10 cellular contexts compared by ENCODE assay signal in the genomic region with DNA sequence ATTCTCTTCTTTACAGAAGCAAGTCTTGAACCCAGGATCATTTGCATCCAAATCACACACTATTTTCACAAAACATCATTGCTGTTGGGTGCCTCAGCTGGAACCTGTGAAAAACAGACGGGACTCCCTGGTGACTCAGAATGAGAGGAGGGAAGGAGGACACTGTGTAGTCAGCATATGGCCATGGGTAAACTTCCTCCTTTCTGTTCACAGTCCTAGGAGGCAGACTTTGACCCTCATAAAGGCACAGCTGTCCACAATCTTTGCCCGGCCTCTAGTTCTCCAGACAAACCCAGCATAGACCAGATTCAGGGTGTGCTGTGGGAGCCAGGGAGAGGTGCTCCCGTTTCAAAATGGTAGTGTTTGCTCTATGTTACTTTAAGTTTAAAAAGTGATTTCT.
DNase-seq lines count a peak whose midpoint lies in the region; ATAC-seq and TF ChIP-seq lines count a peak whose summit lies in the region.
"Had no signal": no experiment of that assay in that cellular context is flagged by ENCODE, and none has a peak within 500 bp of the region (broad histone marks: within the 10 kb centered on the region; RNA-seq: fewer than 3 reads in every experiment).

No MANE protein-coding gene starts in this region.

- H3K4me1 ChIP-seq in H9 (ENCODE audit: insufficient read depth, low read length): no peaks in the 10 kb centered on the region; the same call in 1 of the 2 replicates

- no peak overlapping the region for H3K9ac ChIP-seq in H9 (ENCODE audit: extremely low read depth, insufficient read length, low read length)
- H3K9ac ChIP-seq: KMS-11 had no signal

- H3K4ac ChIP-seq in H9 (ENCODE audit: low read depth, low read length): no peak overlapping the region

- no peak overlapping the region for H2BK5ac ChIP-seq in H9 (ENCODE audit: insufficient read length, low read length)

- 0 out of 2 replicates have a peak, but pooled peaks cover 2% of the 10 kb centered on the region for H3K27me3 ChIP-seq in H9 (ENCODE audit: insufficient read depth, low read length)
- H3K27me3 ChIP-seq: cardiac muscle cell had no signal

- H3K27ac ChIP-seq in H9 (ENCODE audit: insufficient read length, low read depth, low read length): no peak overlapping the region
- H3K27ac ChIP-seq: cardiac muscle cell, KMS-11 had no signal

- no peak overlapping the region for H3K23ac ChIP-seq in H9 (ENCODE audit: insufficient read length, low read depth, low read length)

- DNase-seq in NB4 (ENCODE audit: low read depth): peak; percentile 59
- peak; percentile 33 for DNase-seq in left kidney (ENCODE audit: low read depth, low spot score)
- DNase-seq in H9: no peak
- DNase-seq in CD14-positive monocyte (ENCODE audit: low spot score): no peak
- DNase-seq in NCI-H2196 treated with DMSO at 0.1 percent for 48 hours (lab: John Stamatoyannopoulos, UW; ENCODE audit: unreplicated experiment): no peak
- no peak for DNase-seq in GDM1 (lab: John Stamatoyannopoulos, UW)

- no peak overlapping the region for H2AK5ac ChIP-seq in H9 (ENCODE audit: insufficient read length, low read length)

- WGBS in H9 (ENCODE audit: extremely low coverage, insufficient read length, low lambda C conversion rate): no CpG with 5 or more reads among the region's 3 CpGs

- no peak overlapping the region for H2BK12ac ChIP-seq in H9 (ENCODE audit: insufficient read length, low read depth, low read length)

- H3K27ac Mint-ChIP-seq in H9: no peak overlapping the region
- peak overlapping the region in 3 of 7 donors; percentile 4 to 80 (median 57) for H3K27ac Mint-ChIP-seq in CD14-positive monocyte

- H2BK120ac ChIP-seq in H9 (ENCODE audit: low read depth, low read length, poor library complexity, severe bottlenecking): no peak overlapping the region

- no peak overlapping the region for H3K56ac ChIP-seq in H9 (ENCODE audit: insufficient read length, low read depth, low read length)

- no peaks in the 10 kb centered on the region for H3K27me3 Mint-ChIP-seq in H9 (ENCODE audit: low read depth)
- peaks cover 0 to 9% (median 5%) of the 10 kb centered on the region in 3 donors for H3K27me3 Mint-ChIP-seq in CD14-positive monocyte (ENCODE audit: low read depth in 3 of 3)

- intact Hi-C loops in CD14-positive monocyte (cut with micrococcal nuclease): no loop called here

- H3K23me2 ChIP-seq in H9 (ENCODE audit: insufficient read length, low read depth, low read length, poor library complexity, severe bottlenecking): no peaks in the 10 kb centered on the region

- H4K20me1 ChIP-seq in H9 (ENCODE audit: control insufficient read depth, insufficient read depth, insufficient read length): no peaks in the 10 kb centered on the region

- H3K4me3 ChIP-seq in NB4 (ENCODE audit: low read depth, low read length): no peak overlapping the region
- H3K4me3 ChIP-seq: cardiac muscle cell had no signal

- H3K4me3 Mint-ChIP-seq in H9 (no peak overlapping the region), CD14-positive monocyte (peak overlapping the region in 1 of 2 donors; percentile 36)

- no peak overlapping the region for H3K18ac ChIP-seq in H9 (ENCODE audit: insufficient read length, low read depth, low read length)

- TF ChIP-seq POLR2A in NB4 (IDR thresholded peaks at IDR 0.05; ENCODE audit: extremely low read depth, insufficient read length): no peak

- no peak overlapping the region for H2AFZ ChIP-seq in H9 (ENCODE audit: low read length)

- H4K91ac ChIP-seq in H9 (ENCODE audit: insufficient read length, low read depth, low read length): no peak overlapping the region

- H2BK15ac ChIP-seq in H9 (ENCODE audit: low read depth, low read length): no peak overlapping the region

- H3K9me3 Mint-ChIP-seq in H9 (peaks cover 0 to 3% of the 10 kb centered on the region in 2 experiments; a peak in 1 of 5 replicates), CD14-positive monocyte (peaks cover 0 to 6% (median 0%) of the 10 kb centered on the region in 7 donors)

- peaks cover 0 to 2% (median 0%) of the 10 kb centered on the region in 3 experiments; a peak in 2 of 7 replicates for H3K36me3 Mint-ChIP-seq in H9 (ENCODE audit: insufficient read depth in 1 of 3, low read depth in 3 of 3)
- H3K36me3 Mint-ChIP-seq in CD14-positive monocyte: no peaks in the 10 kb centered on the region

- H3K79me2 ChIP-seq in H9 (ENCODE audit: insufficient read depth, low read length): no peaks in the 10 kb centered on the region

- H4K8ac ChIP-seq in H9 (replicated peaks; ENCODE audit: insufficient read length, low read depth, low read length): no peak overlapping the region

- no peak overlapping the region for H3K4me2 ChIP-seq in H9 (ENCODE audit: insufficient read depth, insufficient read length, low read length)
- H3K4me2 ChIP-seq: KMS-11 had no signal

- TF ChIP-seq CTCF in NB4 (IDR thresholded peaks at IDR 0.05; ENCODE audit: low read depth, low read length) (no peak), H9 (conservative IDR thresholded peaks at IDR 0.05) (no peak), CD14-positive monocyte (IDR thresholded peaks at IDR 0.05) (no peak)

- no peak overlapping the region for H3K14ac ChIP-seq in H9 (ENCODE audit: insufficient read depth, low read length)

- no peaks in the 10 kb centered on the region for H3K9me3 ChIP-seq in H9 (ENCODE audit: control insufficient read depth, low read depth, low read length)

- peaks cover 20 to 26% of the 10 kb centered on the region in 2 experiments for H3K4me1 Mint-ChIP-seq in H9
- peaks cover 6% of the 10 kb centered on the region for H3K4me1 Mint-ChIP-seq in CD14-positive monocyte

- ATAC-seq in GM18861 (IDR thresholded peaks at IDR 0.05; ENCODE audit: unreplicated experiment): peak; percentile 98
- ATAC-seq in HG02642 (IDR thresholded peaks at IDR 0.05; ENCODE audit: poor library complexity, unreplicated experiment): peak; percentile 94

- no peak overlapping the region for H4K5ac ChIP-seq in H9 (ENCODE audit: insufficient read length, low read depth, low read length)

- no peak overlapping the region for H3T11ph ChIP-seq in H9 (ENCODE audit: low read length)

- no peaks in the 10 kb centered on the region for H3K79me1 ChIP-seq in H9 (ENCODE audit: insufficient read depth, low read depth, low read length, poor library complexity, severe bottlenecking)

- no peak overlapping the region for H2BK20ac ChIP-seq in H9 (ENCODE audit: low read depth, low read length, poor library complexity, severe bottlenecking)

Comparison
In these comparisons a context has a peak if more than half of its experiments do, and no peak if none do; other contexts are left out.
1. DNase-seq: peak in NB4 (single experiment) and left kidney (single experiment); none in H9 (single experiment), CD14-positive monocyte (single experiment), NCI-H2196 treated with DMSO at 0.1 percent for 48 hours (single experiment) and GDM1 (single experiment).